8 cellular contexts compared by ENCODE assay signal in genomic region chr11:34052608-34053160, GRCh38. TPM values are rescaled to one million over a fixed set of nuclear protein-coding genes. Genes with fewer than 3 reads are reported as not detected.
A peak's percentile ranks its signal among the peaks of the same experiment; 100 is the strongest.
DNase-seq lines count a peak whose midpoint lies in the region; ATAC-seq, FAIRE-seq and TF ChIP-seq lines count a peak whose summit lies in the region.

No MANE protein-coding gene starts in this region.

- H3K4me1 ChIP-seq in A549 = peaks cover 44% of the 10 kb centered on the region

- peak overlapping the region; percentile 77 for H3K4me2 ChIP-seq in A549

- ATAC-seq in A549 (peak; percentile 1 to 20; a peak in 5 of 6 replicates), GM21381 (IDR thresholded peaks at IDR 0.05; ENCODE audit: unreplicated experiment) (peak; percentile 0), GM18867 (IDR thresholded peaks at IDR 0.05; ENCODE audit: unreplicated experiment) (no peak)

- no peak for TF ChIP-seq POLR2A in A549 (IDR thresholded peaks at IDR 0.05; ENCODE audit: low read length)
- no peak for TF ChIP-seq POLR2A in lower leg skin (IDR thresholded peaks at IDR 0.05)

- H3K4me3 ChIP-seq in A549 (peak overlapping the region; percentile 91), SK-N-MC (peak overlapping the region; percentile 93), bronchial epithelial cell (ENCODE audit: low read depth, low read length) (peak overlapping the region; percentile 85), lower leg skin (ENCODE audit: low read depth, poor library complexity, severe bottlenecking) (peak overlapping the region; percentile 99)

- under 1% methylated on average over 32 of the region's 40 CpGs for WGBS in A549 (ENCODE audit: missing lambda C conversion rate)
- 0 to 1% methylated on average over 39 to 40 of the region's 40 CpGs for WGBS in lower leg skin, 2 donors

- H3K27me3 ChIP-seq in bronchial epithelial cell (ENCODE audit: control insufficient read depth, insufficient read depth, low read length) = no peaks in the 10 kb centered on the region

- POLR2A ChIA-PET in A549 (lab: Yijun Ruan, JAX) = interaction anchor here (1.2 to 1.7 kb wide), 2 partner anchors 10 to 53 kb away, joined by 3 to 7 read pairs; partner anchors contain the start of gene NAT10

- FAIRE-seq in A549 (lab: Jason Lieb, UNC) = no peak
- FAIRE-seq in bronchial epithelial cell (lab: Jason Lieb, UNC) = no peak

- H3K27ac ChIP-seq in A549 (peak overlapping the region; percentile 98 to 100), SK-N-MC (peak overlapping the region; percentile 98)

- no peak for TF ChIP-seq CTCF in A549 (IDR thresholded peaks at IDR 0.05)
- no peak for TF ChIP-seq CTCF in bronchial epithelial cell (IDR thresholded peaks at IDR 0.05; ENCODE audit: insufficient read depth, low read length, severe bottlenecking)
- no peak for TF ChIP-seq CTCF in lower leg skin (IDR thresholded peaks at IDR 0.05)

- intact Hi-C loops in lower leg skin (cut with DNase I; ENCODE audit: low total_unique reads) = no loop called here

- H3K36me3 ChIP-seq in SK-N-MC (ENCODE audit: insufficient read depth, low read length) = peaks cover 55% of the 10 kb centered on the region
- peaks cover 4% of the 10 kb centered on the region for H3K36me3 ChIP-seq in bronchial epithelial cell (ENCODE audit: control insufficient read depth, insufficient read depth, low read length)

- CTCF ChIA-PET in A549 (lab: Yijun Ruan, JAX) = interaction anchor here (1.4 to 3.1 kb wide), 2 partner anchors 14 to 55 kb away, joined by 3 to 13 read pairs; no protein-coding TSS in a partner anchor

- TF ChIP-seq RAD21 in A549 (conservative IDR thresholded peaks at IDR 0.05 in 1 of 2, IDR thresholded peaks at IDR 0.05 in 1 of 2) = no peak

- no peak for TF ChIP-seq EP300 in A549 (IDR thresholded peaks at IDR 0.05)

- no peaks in the 10 kb centered on the region for H3K9me3 ChIP-seq in A549
- H3K9me3 ChIP-seq in SK-N-MC (ENCODE audit: low read depth, low read length) = no peaks in the 10 kb centered on the region

- H3K9ac ChIP-seq in SK-N-MC (ENCODE audit: insufficient read length) = peak overlapping the region; percentile 99

- DNase-seq in A549 (ENCODE audit: low read depth in 1 of 2, low spot score in 1 of 2) = peak in 1 of 2 experiments; percentile 36
- DNase-seq in SK-N-MC (ENCODE audit: low read depth, low spot score) = no peak
- no peak for DNase-seq in bronchial epithelial cell (ENCODE audit: low read depth)
- DNase-seq in lower leg skin (ENCODE audit: low spot score in 2 of 2) = peak in 1 of 2 donors; percentile 23
- peak; percentile 5 to 10 for DNase-seq in stimulated activated CD8-positive, alpha-beta memory T cell treated with anti-CD3 and anti-CD28 coated beads, Interleukin-2, amount 100 ng/mL, for 48 hours (ENCODE audit: low read depth in 2 of 2)
- DNase-seq in NCI-H1694 treated with DMSO at 0.1 percent for 48 hours (lab: John Stamatoyannopoulos, UW) = no peak

TF ChIP-seq in A549, 52 proteins besides CTCF, POLR2A, EP300 and RAD21:
- peak; percentile 41 for TF ChIP-seq PHF8 (IDR thresholded peaks at IDR 0.05; ENCODE audit: borderline replicate concordance, low read depth)
- no peak for TF ChIP-seq CBX8 (IDR thresholded peaks at IDR 0.05)
- TF ChIP-seq, protein P1, sequence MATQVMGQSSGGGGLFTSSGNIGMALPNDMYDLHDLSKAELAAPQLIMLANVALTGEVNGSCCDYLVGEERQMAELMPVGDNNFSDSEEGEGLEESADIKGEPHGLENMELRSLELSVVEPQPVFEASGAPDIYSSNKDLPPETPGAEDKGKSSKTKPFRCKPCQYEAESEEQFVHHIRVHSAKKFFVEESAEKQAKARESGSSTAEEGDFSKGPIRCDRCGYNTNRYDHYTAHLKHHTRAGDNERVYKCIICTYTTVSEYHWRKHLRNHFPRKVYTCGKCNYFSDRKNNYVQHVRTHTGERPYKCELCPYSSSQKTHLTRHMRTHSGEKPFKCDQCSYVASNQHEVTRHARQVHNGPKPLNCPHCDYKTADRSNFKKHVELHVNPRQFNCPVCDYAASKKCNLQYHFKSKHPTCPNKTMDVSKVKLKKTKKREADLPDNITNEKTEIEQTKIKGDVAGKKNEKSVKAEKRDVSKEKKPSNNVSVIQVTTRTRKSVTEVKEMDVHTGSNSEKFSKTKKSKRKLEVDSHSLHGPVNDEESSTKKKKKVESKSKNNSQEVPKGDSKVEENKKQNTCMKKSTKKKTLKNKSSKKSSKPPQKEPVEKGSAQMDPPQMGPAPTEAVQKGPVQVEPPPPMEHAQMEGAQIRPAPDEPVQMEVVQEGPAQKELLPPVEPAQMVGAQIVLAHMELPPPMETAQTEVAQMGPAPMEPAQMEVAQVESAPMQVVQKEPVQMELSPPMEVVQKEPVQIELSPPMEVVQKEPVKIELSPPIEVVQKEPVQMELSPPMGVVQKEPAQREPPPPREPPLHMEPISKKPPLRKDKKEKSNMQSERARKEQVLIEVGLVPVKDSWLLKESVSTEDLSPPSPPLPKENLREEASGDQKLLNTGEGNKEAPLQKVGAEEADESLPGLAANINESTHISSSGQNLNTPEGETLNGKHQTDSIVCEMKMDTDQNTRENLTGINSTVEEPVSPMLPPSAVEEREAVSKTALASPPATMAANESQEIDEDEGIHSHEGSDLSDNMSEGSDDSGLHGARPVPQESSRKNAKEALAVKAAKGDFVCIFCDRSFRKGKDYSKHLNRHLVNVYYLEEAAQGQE (IDR thresholded peaks at IDR 0.05) = no peak
- TF ChIP-seq, protein P2, sequence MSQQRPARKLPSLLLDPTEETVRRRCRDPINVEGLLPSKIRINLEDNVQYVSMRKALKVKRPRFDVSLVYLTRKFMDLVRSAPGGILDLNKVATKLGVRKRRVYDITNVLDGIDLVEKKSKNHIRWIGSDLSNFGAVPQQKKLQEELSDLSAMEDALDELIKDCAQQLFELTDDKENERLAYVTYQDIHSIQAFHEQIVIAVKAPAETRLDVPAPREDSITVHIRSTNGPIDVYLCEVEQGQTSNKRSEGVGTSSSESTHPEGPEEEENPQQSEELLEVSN (IDR thresholded peaks at IDR 0.05; ENCODE audit: borderline replicate concordance, low read depth) = no peak
- peak; percentile 3; the same call in 1 of the 2 replicates for TF ChIP-seq KDM5A (IDR thresholded peaks at IDR 0.05)
- TF ChIP-seq, protein P3, sequence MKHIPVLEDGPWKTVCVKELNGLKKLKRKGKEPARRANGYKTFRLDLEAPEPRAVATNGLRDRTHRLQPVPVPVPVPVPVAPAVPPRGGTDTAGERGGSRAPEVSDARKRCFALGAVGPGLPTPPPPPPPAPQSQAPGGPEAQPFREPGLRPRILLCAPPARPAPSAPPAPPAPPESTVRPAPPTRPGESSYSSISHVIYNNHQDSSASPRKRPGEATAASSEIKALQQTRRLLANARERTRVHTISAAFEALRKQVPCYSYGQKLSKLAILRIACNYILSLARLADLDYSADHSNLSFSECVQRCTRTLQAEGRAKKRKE (CRISPR knock-in tag; IDR thresholded peaks at IDR 0.05; ENCODE audit: low read depth) = no peak
- TF ChIP-seq ESRRA (IDR thresholded peaks at IDR 0.05; ENCODE audit: borderline replicate concordance, low read length) = no peak

RNA-seq across cellular contexts. Expression of gene CAPRIN1, which starts 1.2 kb away (rescaled TPM):
- polyA plus RNA-seq in A549 (2011; rRNA removed) (224 and 255 TPM in 2 replicates), A549 (2017; fragmentation: RNase III; extraction: RNeasy Plus Mini Kit Qiagen cat#74134 plus additional on column Dnase treatment) (159 to 178 TPM (median 165 TPM) in 3 replicates)
- polyA plus RNA-seq in A549 (2012; cell fraction: cytosol; rRNA removed) = 65.3 and 85.5 TPM in 2 replicates
- 86.8 and 107 TPM in 2 replicates for polyA plus RNA-seq in A549 (2012; cell fraction: nucleus; rRNA removed)
- 349 and 390 TPM in 2 replicates for polyA minus RNA-seq in A549 (2011; rRNA and poly(A)+ RNA removed)
- total RNA-seq in bronchial epithelial cell (97.9 and 115 TPM in 2 replicates), lower leg skin (100 to 1,000 TPM in 2 of 4 donors, 10 to 100 TPM in 2; 89.6 to 126 (median 103) TPM)

RNA-seq across cellular contexts. Expression of gene NAT10, which starts 52.7 kb away (rescaled TPM):
- polyA plus RNA-seq in A549 (2011; rRNA removed) = 57.1 and 59.3 TPM in 2 replicates
- 33.2 and 40.2 TPM in 2 replicates for polyA plus RNA-seq in A549 (2012; cell fraction: cytosol; rRNA removed)
- 79.7 and 94.3 TPM in 2 replicates for polyA plus RNA-seq in A549 (2012; cell fraction: nucleus; rRNA removed)
- 37.6 to 44.6 TPM (median 38.6 TPM) in 3 replicates for polyA plus RNA-seq in A549 (2017; fragmentation: RNase III; extraction: RNeasy Plus Mini Kit Qiagen cat#74134 plus additional on column Dnase treatment)
- polyA minus RNA-seq in A549 (2011; rRNA and poly(A)+ RNA removed) = 102 and 107 TPM in 2 replicates
- 14.0 and 16.3 TPM in 2 replicates for total RNA-seq in bronchial epithelial cell
- 10 to 100 TPM; 25.2 to 37.0 (median 27.9) TPM for total RNA-seq in lower leg skin

Comparison
In these comparisons a context has a peak if more than half of its experiments do, and no peak if none do; other contexts are left out.
1. DNase-seq: peak in stimulated activated CD8-positive, alpha-beta memory T cell treated with anti-CD3 and anti-CD28 coated beads, Interleukin-2, amount 100 ng/mL, for 48 hours (2 of 2); none in SK-N-MC (single experiment), bronchial epithelial cell (single experiment) and NCI-H1694 treated with DMSO at 0.1 percent for 48 hours (single experiment).
2. Peak in every context shown above with its lines, with median percentiles within 50 percentile points of each other: H3K4me3 ChIP-seq.